ENCODE assay signal across 12 cellular contexts in genomic region chr20:892371-892770, GRCh38. TPM values are rescaled to one million over a fixed set of nuclear protein-coding genes. Genes with fewer than 3 reads are reported as not detected.
"Had no signal": no experiment of that assay in that cellular context is flagged by ENCODE, and none has a peak within 500 bp of the region (broad histone marks: within the 10 kb centered on the region; RNA-seq: fewer than 3 reads in every experiment).

No MANE protein-coding gene starts in this region.

RNA-seq across cellular contexts. Expression of gene ANGPT4, which starts 23.8 kb away (rescaled TPM):
- total RNA-seq: hepatocyte; kidney epithelial cell; lung microvascular endothelial cell; myocyte; naive thymus-derived CD4-positive, alpha-beta T cell; natural killer cell treated with Interleukin-12 subunit alpha and Interleukin-12 subunit beta and Interleukin-15 and Interleukin-18, amount 100 ng/mL, for 72 hours; progenitor cell of endocrine pancreas; pulmonary artery endothelial cell; renal cortical epithelial cell; smooth muscle cell; temporal lobe had no signal
- polyA plus RNA-seq: hepatocyte; naive thymus-derived CD4-positive, alpha-beta T cell; neural cell had no signal
